In the genomic region with DNA sequence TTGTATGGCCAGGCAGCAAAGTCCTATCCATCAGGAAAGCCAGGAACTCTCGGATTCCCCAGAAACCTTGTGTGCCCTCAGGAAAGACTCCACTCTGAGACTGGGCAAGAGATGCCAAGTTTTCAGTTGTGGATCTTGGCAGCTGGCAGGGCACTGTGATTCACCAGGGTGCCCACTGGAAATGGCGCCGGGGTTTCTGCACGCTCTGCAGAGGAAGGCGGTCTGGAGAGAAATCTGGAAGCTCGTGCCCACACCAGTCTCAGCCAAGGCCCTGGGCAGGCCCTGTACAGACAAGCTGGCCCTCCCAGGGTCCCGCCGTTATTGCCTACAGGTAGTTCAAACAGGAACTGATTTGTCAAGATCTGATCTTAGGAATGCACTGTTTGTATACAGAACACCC, we compare ENCODE assay signal across 11 cellular contexts. TPM values are rescaled to one million over a fixed set of nuclear protein-coding genes. Genes with fewer than 3 reads are reported as not detected.
DNase-seq lines count a peak whose midpoint lies in the region; ATAC-seq and TF ChIP-seq lines count a peak whose summit lies in the region.
"Had no signal": no experiment of that assay in that cellular context is flagged by ENCODE, and none has a peak within 500 bp of the region (broad histone marks: within the 10 kb centered on the region; RNA-seq: fewer than 3 reads in every experiment).

No MANE protein-coding gene starts in this region.

- no peak overlapping the region for H4K12ac ChIP-seq in trophoblast cell (ENCODE audit: low read depth, low read length)

- no peak for ATAC-seq in HG02759 (IDR thresholded peaks at IDR 0.05; ENCODE audit: unreplicated experiment)
- ATAC-seq in GM19397 (IDR thresholded peaks at IDR 0.05; ENCODE audit: unreplicated experiment): no peak

- H3K27me3 ChIP-seq in WERI-Rb-1 (ENCODE audit: insufficient read depth, low read depth, severe bottlenecking) (no peaks in the 10 kb centered on the region), trophoblast cell (ENCODE audit: insufficient read depth, low read length) (no peaks in the 10 kb centered on the region)

- no peak overlapping the region for H2BK5ac ChIP-seq in trophoblast cell (ENCODE audit: low read depth, low read length, poor library complexity)

- no CpG with 5 or more reads among the region's 8 CpGs for WGBS in trophoblast cell (ENCODE audit: extremely low coverage, insufficient coverage, insufficient read length)

- DNase-seq in WERI-Rb-1: no peak
- DNase-seq in glutamatergic neuron: no peak
- DNase-seq in trophoblast cell: no peak
- DNase-seq in iPS-NIHi11 (ENCODE audit: low spot score): no peak
- DNase-seq in SIG-M5 (lab: John Stamatoyannopoulos, UW): no peak
- DNase-seq: activated gamma-delta T cell treated with Interleukin-2 at 50 U/mL for 16 hours, GF-D8, NCI-H1048 had no signal

- H3K9ac ChIP-seq in trophoblast cell (ENCODE audit: low read length): no peak overlapping the region

- H2AFZ ChIP-seq in trophoblast cell (ENCODE audit: insufficient read depth, low read length, poor library complexity): no peak overlapping the region

- peak overlapping the region; percentile 96 for H3K27ac ChIP-seq in C4-2B
- peak overlapping the region; percentile 98 for H3K27ac ChIP-seq in WERI-Rb-1
- no peak overlapping the region for H3K27ac ChIP-seq in trophoblast cell (ENCODE audit: low read depth, low read length)

- no peak overlapping the region for H3K14ac ChIP-seq in trophoblast cell (ENCODE audit: low read length)

- H4K91ac ChIP-seq in trophoblast cell (ENCODE audit: low read depth, low read length): no peak overlapping the region

- H3K27me3 Mint-ChIP-seq in glutamatergic neuron (ENCODE audit: unreplicated experiment): peaks cover 26% of the 10 kb centered on the region

- H3K79me1 ChIP-seq in trophoblast cell (ENCODE audit: low read length): peaks cover 5% of the 10 kb centered on the region

- no peak overlapping the region for H3K4me3 ChIP-seq in WERI-Rb-1 (ENCODE audit: low read depth, low read length)
- H3K4me3 ChIP-seq in trophoblast cell (ENCODE audit: low read depth, low read length): no peak overlapping the region

- peak overlapping the region; percentile 97 for H3K27ac Mint-ChIP-seq in glutamatergic neuron (ENCODE audit: unreplicated experiment)

- peak overlapping the region; percentile 72 for H3K4ac ChIP-seq in trophoblast cell (ENCODE audit: low read depth, low read length)

- H3K9me3 Mint-ChIP-seq in glutamatergic neuron (ENCODE audit: unreplicated experiment): peaks cover 32% of the 10 kb centered on the region

- H3K36me3 ChIP-seq in WERI-Rb-1 (peaks cover 38% of the 10 kb centered on the region), trophoblast cell (ENCODE audit: control insufficient read depth in 1 of 2, insufficient read depth in 2 of 2, low read length in 2 of 2) (peaks cover 8 to 16% of the 10 kb centered on the region in 2 experiments)

- H2AK5ac ChIP-seq in trophoblast cell (ENCODE audit: low read length): no peak overlapping the region

- no peak overlapping the region for H2BK12ac ChIP-seq in trophoblast cell (ENCODE audit: low read length)

- H2BK120ac ChIP-seq in trophoblast cell (ENCODE audit: insufficient read depth, low read length, poor library complexity): no peak overlapping the region

- H3K4me1 Mint-ChIP-seq in glutamatergic neuron (ENCODE audit: low read depth, unreplicated experiment): peaks cover 56% of the 10 kb centered on the region

- H3K9me3 ChIP-seq in WERI-Rb-1 (ENCODE audit: severe bottlenecking): no peaks in the 10 kb centered on the region
- H3K9me3 ChIP-seq in trophoblast cell (ENCODE audit: insufficient read depth, low read depth, low read length): no peaks in the 10 kb centered on the region

- no peak overlapping the region for H3K4me2 ChIP-seq in trophoblast cell (ENCODE audit: low read length)

- H3K79me2 ChIP-seq in trophoblast cell (ENCODE audit: control insufficient read depth, insufficient read depth, low read length, poor library complexity): peaks cover 23% of the 10 kb centered on the region

- no peak overlapping the region for H3K18ac ChIP-seq in trophoblast cell (ENCODE audit: low read length)

- H3K4me3 Mint-ChIP-seq in glutamatergic neuron (ENCODE audit: unreplicated experiment): peak overlapping the region; percentile 90

- no peak overlapping the region for H3K23ac ChIP-seq in trophoblast cell (ENCODE audit: low read length)

- peaks cover 17 to 22% of the 10 kb centered on the region in 2 experiments for H3K4me1 ChIP-seq in trophoblast cell (ENCODE audit: control insufficient read depth in 1 of 2, insufficient read depth in 2 of 2, low read length in 2 of 2)

- H4K8ac ChIP-seq in trophoblast cell (ENCODE audit: low read depth, low read length): no peak overlapping the region

- no peaks in the 10 kb centered on the region for H3K36me3 Mint-ChIP-seq in glutamatergic neuron (ENCODE audit: unreplicated experiment)

- no peak for TF ChIP-seq CTCF in C4-2B (conservative IDR thresholded peaks at IDR 0.05)
- TF ChIP-seq CTCF in WERI-Rb-1 (IDR thresholded peaks at IDR 0.05; ENCODE audit: low read depth, low read length): no peak
- TF ChIP-seq CTCF in glutamatergic neuron (IDR thresholded peaks at IDR 0.05; ENCODE audit: partially characterized antibody, unreplicated experiment): no peak

RNA-seq across cellular contexts. Expression of gene NAPA, which starts 4.9 kb away (rescaled TPM):
- total RNA-seq in glutamatergic neuron (ENCODE audit: unreplicated experiment): 262 TPM
- 86.0 and 93.0 TPM in 2 replicates for polyA plus RNA-seq in trophoblast cell (2013)

RNA-seq across cellular contexts. Expression of gene KPTN, which starts 26.0 kb away (rescaled TPM):
- total RNA-seq in glutamatergic neuron (ENCODE audit: unreplicated experiment): 51.2 TPM
- 11.2 TPM in 2 replicates for polyA plus RNA-seq in trophoblast cell (2013)

RNA-seq across cellular contexts. Expression of gene SLC8A2, which starts 38.3 kb away (rescaled TPM):
- 115 TPM for total RNA-seq in glutamatergic neuron (ENCODE audit: unreplicated experiment)
- 0.29 and 0.47 TPM in 2 replicates for polyA plus RNA-seq in trophoblast cell (2013)
